ENCODE assay signal across 24 cellular contexts in the genomic region with DNA sequence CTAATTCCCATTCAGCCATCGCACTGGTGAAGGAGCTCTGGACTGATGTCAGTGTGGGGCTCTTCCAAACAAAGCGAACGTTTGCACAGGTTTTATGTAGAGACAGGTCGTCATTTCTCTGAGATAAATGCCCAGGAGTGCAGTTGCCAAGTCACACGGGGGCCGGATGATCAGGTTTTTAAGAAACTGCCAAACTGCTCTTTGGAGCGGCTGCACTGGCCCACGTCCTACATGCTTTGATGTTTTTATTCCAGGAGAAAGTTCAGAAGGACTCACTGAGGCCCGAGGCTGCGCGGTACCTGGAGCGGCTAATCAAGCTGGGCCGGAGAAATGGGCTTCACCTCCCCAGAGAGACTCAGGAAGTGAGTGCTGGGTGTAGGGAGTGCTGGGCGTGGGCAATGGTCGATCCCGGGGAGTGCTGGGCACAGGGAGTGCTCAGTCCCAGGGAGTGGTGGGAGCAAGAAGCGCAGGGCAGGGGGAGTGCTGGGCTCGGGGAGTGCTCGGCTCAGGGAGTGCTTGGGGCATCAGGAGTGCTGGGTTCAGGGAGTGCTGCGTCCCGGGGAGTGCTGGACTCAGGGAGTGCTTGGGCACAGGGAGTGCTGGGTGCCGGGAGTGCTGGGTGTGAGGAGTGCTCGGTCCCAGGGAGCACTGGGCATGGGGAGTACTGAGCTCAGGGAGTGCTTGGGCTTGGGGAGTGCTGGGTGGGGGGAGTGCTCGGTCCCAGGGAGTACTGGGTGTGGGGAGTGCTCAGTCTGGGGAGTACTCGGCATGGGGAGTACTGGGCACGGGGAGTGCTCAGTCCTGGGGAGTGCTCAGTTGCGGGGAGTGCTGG. TPM values are rescaled to one million over a fixed set of nuclear protein-coding genes. Genes with fewer than 3 reads are reported as not detected.
A peak's percentile ranks its signal among the peaks of the same experiment; 100 is the strongest.
DNase-seq lines count a peak whose midpoint lies in the region; ATAC-seq, FAIRE-seq and TF ChIP-seq lines count a peak whose summit lies in the region.
"Had no signal": no experiment of that assay in that cellular context is flagged by ENCODE, and none has a peak within 500 bp of the region (broad histone marks: within the 10 kb centered on the region; RNA-seq: fewer than 3 reads in every experiment).

No MANE protein-coding gene starts in this region.

- no peak overlapping the region for H3K4me2 ChIP-seq in K562 (ENCODE audit: insufficient read depth, low read length)
- H3K4me2 ChIP-seq: neural progenitor cell had no signal

- intact Hi-C loops in K562 (cut with micrococcal nuclease), result no loop called here
- intact Hi-C loops in mucosa of descending colon (cut with DNase I, micrococcal nuclease), result no loop called here

- peaks cover 39% of the 10 kb centered on the region for H3K36me3 ChIP-seq in H7 (replicated peaks; ENCODE audit: control insufficient read depth, insufficient read depth, low read length)
- peaks cover 90% of the 10 kb centered on the region; the same call in 2 of the 3 replicates for H3K36me3 ChIP-seq in K562 (ENCODE audit: control insufficient read depth, insufficient read depth, low read length)
- no peaks in the 10 kb centered on the region for H3K36me3 ChIP-seq in mucosa of descending colon (ENCODE audit: low read depth)
- H3K36me3 ChIP-seq: MG63, neural progenitor cell had no signal

- no peak for TF ChIP-seq POLR2A in K562 (conservative IDR thresholded peaks at IDR 0.05)

- no peak for FAIRE-seq in K562 (lab: Jason Lieb, UNC)
- FAIRE-seq: D721Med, GM19239 had no signal

- H3K27me3 ChIP-seq in H7 (ENCODE audit: control insufficient read depth, insufficient read depth, low read length), result no peaks in the 10 kb centered on the region
- no peaks in the 10 kb centered on the region for H3K27me3 ChIP-seq in K562 (ENCODE audit: control insufficient read depth in 2 of 2, insufficient read depth in 2 of 2, low read length in 2 of 2)
- H3K27me3 ChIP-seq: adrenal gland, brain microvascular endothelial cell, foreskin keratinocyte, MG63, neural progenitor cell had no signal

- no peak overlapping the region for H3K27ac ChIP-seq in K562 (ENCODE audit: extremely low read depth, low read depth, low read length)
- H3K27ac ChIP-seq: adrenal gland, brain microvascular endothelial cell, foreskin keratinocyte, neural progenitor cell, WERI-Rb-1 had no signal

- WGBS in K562 (ENCODE audit: insufficient coverage, low coverage, missing lambda C conversion rate), result 92% methylated on average over 25 of the region's 27 CpGs

- H3K4me1 ChIP-seq in K562 (replicated peaks in 1 of 2; ENCODE audit: control insufficient read depth in 2 of 2, insufficient read depth in 2 of 2, low read length in 2 of 2), result peaks cover 0 to 26% of the 10 kb centered on the region in 2 experiments; a peak in 2 of 5 replicates
- no peaks in the 10 kb centered on the region for H3K4me1 ChIP-seq in mucosa of descending colon (ENCODE audit: low read depth)
- H3K4me1 ChIP-seq: foreskin keratinocyte, neural progenitor cell had no signal

- CTCF ChIA-PET in K562 (lab: Yijun Ruan, JAX; ENCODE audit: low intra/inter-chr PET ratio), result no interaction called here

- DNase-seq in H7 (peak; percentile 54), K562 (ENCODE audit: extremely low read depth in 1 of 4, low spot score in 3 of 4) (no peak), mucosa of descending colon (no peak), hippocampal formation (lab: John Stamatoyannopoulos, UW) (no peak), HCEC 1CT (no peak), NCI-H1417 (lab: John Stamatoyannopoulos, UW) (no peak)
- DNase-seq: activated CD4-positive, alpha-beta T cell treated with anti-CD3 and anti-CD28 coated beads, Interleukin-2, amount 10 ng/mL, durations not matched to agents 7 days and 5 days; activated CD8-positive, alpha-beta memory T cell treated with anti-CD3 and anti-CD28 coated beads, Interleukin-2, amount 10 ng/mL, durations not matched to agents 7 days and 5 days; activated naive CD4-positive, alpha-beta T cell treated with Interleukin-2 at 50 U/mL for 16 hours; activated T-cell treated with anti-CD3 and anti-CD28 coated beads, Interleukin-2, amount 50 U/mL, for 72 hours; adrenal gland; brain microvascular endothelial cell; effector CD4-positive, alpha-beta T cell; foreskin keratinocyte; MG63; NCI-H2081; NCI-H226; NCI-H748 treated with DMSO at 0.1 percent for 48 hours; trophoblast cell; WERI-Rb-1 had no signal

- H3K9me1 ChIP-seq in K562 (ENCODE audit: control insufficient read depth, insufficient read depth, low read length), result peaks cover 3% of the 10 kb centered on the region

- no peak overlapping the region for H2AFZ ChIP-seq in K562 (ENCODE audit: low read depth, low read length)
- H2AFZ ChIP-seq: neural progenitor cell had no signal

- no peak for TF ChIP-seq RAD21 in K562 (CRISPR knock-in tag; conservative IDR thresholded peaks at IDR 0.05 in 1 of 2, IDR thresholded peaks at IDR 0.05 in 1 of 2)

- H4K20me1 ChIP-seq in K562 (replicated peaks; ENCODE audit: control insufficient read depth, insufficient read depth, low read length), result no peaks in the 10 kb centered on the region

- TF ChIP-seq CTCF in K562 (IDR thresholded peaks at IDR 0.05 in 2 of 3, conservative IDR thresholded peaks at IDR 0.05 in 1 of 3; ENCODE audit: insufficient read depth in 2 of 3, low read depth in 1 of 3, low read length in 3 of 3) (no peak), mucosa of descending colon (IDR thresholded peaks at IDR 0.05) (no peak)

- ATAC-seq in K562 (no peak), mucosa of descending colon (peak; percentile 8)
- ATAC-seq: activated CD8-positive, alpha-beta memory T cell treated with anti-CD3 and anti-CD28 coated beads, Interleukin-2, amount 10 ng/mL, durations not matched to agents 7 days and 5 days; activated T-cell treated with anti-CD3 and anti-CD28 coated beads, Interleukin-2, amount 50 U/mL, for 72 hours; foreskin keratinocyte had no signal

- no TSS peak for BruUV-seq in K562 (replicated peaks; lab: Mats Ljungman, UMichigan)

- no peak overlapping the region for H3K4me3 ChIP-seq in H7 (ENCODE audit: insufficient read depth, low read depth, low read length)
- H3K4me3 ChIP-seq in K562, result no peak overlapping the region
- H3K4me3 ChIP-seq in mucosa of descending colon, result no peak overlapping the region
- H3K4me3 ChIP-seq: adrenal gland, lung, MG63, neural progenitor cell had no signal

- no peaks in the 10 kb centered on the region for H3K9me3 ChIP-seq in K562 (replicated peaks; ENCODE audit: control insufficient read depth, insufficient read depth, low read depth, low read length)
- H3K9me3 ChIP-seq in mucosa of descending colon, result no peaks in the 10 kb centered on the region
- H3K9me3 ChIP-seq: adrenal gland, MG63 had no signal

- no peak for TF ChIP-seq EP300 in K562 (IDR thresholded peaks at IDR 0.05; ENCODE audit: low read length)

- H3K79me2 ChIP-seq in K562 (ENCODE audit: control insufficient read depth, insufficient read depth, low read length), result no peaks in the 10 kb centered on the region; the same call in 2 of the 3 replicates

- 0 out of 4 replicates have a peak overlapping the region, but pooled peaks of 1 of the 2 experiments have one; percentile 26 for H3K9ac ChIP-seq in K562 (ENCODE audit: insufficient read depth in 1 of 2, low read depth in 2 of 2, low read length in 2 of 2)
- H3K9ac ChIP-seq: neural progenitor cell had no signal

- POLR2A ChIA-PET in K562 (lab: Yijun Ruan, JAX), result interaction anchor here (0.9 kb wide), 1 partner anchor 45 kb away, joined by 4 read pairs; a partner anchor contains a TSS

- in situ Hi-C loops in K562 (cut with MboI), result no loop called here

RNA-seq across cellular contexts. Expression of a gene that starts 10.7 kb away (rescaled TPM):
- 206 and 287 TPM in 2 replicates for total RNA-seq in H7 (2014; rRNA removed; shearing (Covaris generic))
- 161 and 433 TPM in 2 replicates for total RNA-seq in K562 (2011; cell fraction: chromatin; rRNA removed; ENCODE audit: low replicate concordance)
- total RNA-seq in K562 (2011; cell fraction: nucleolus; rRNA removed), result 163 and 178 TPM in 2 replicates
- total RNA-seq in K562 (2011; cell fraction: nucleoplasm; rRNA removed), result 128 and 148 TPM in 2 replicates
- 255 and 325 TPM in 2 replicates for total RNA-seq in K562 (2014; rRNA removed)
- total RNA-seq in K562 (2014; rRNA removed; fragmentation: Illumina TruSeq; extraction: Trizol), result 43.6 and 58.2 TPM in 2 replicates
- 97.6 and 106 TPM in 2 replicates for total RNA-seq in K562 (2015; rRNA removed; fragmentation: Illumina TruSeq; extraction: Trizol)
- 193 and 203 TPM in 2 replicates for total RNA-seq in K562 (2021)
- 96.1 and 122 TPM in 2 replicates for polyA plus RNA-seq in K562 (2011; rRNA removed)
- 93.4 and 185 TPM in 2 replicates for polyA plus RNA-seq in K562 (2011; cell fraction: cytosol; rRNA removed)
- 299 and 377 TPM in 2 replicates for polyA plus RNA-seq in K562 (2011; cell fraction: nucleus; rRNA removed)
- polyA plus RNA-seq in K562 (2012), result 128 and 152 TPM in 2 replicates
- polyA plus RNA-seq in K562 (2014; fragmentation: Illumina TruSeq; extraction: Trizol), result 77.3 and 106 TPM in 2 replicates
- polyA plus RNA-seq in K562 (2014; fragmentation: Nextera tagmentation; extraction: Ambion mirVana), result 1 to 10 TPM; 1.3 to 2.0 TPM
- 174 and 181 TPM in 2 replicates for polyA plus RNA-seq in K562 (2014; rRNA removed)
- polyA minus RNA-seq in K562 (2011; rRNA and poly(A)+ RNA removed), result 65.6 and 91.6 TPM in 2 replicates
- polyA minus RNA-seq in K562 (2011; cell fraction: cytosol; rRNA and poly(A)+ RNA removed), result 90.0 and 90.6 TPM in 2 replicates
- polyA minus RNA-seq in K562 (2011; cell fraction: nucleus; rRNA and poly(A)+ RNA removed), result 35.1 and 68.2 TPM in 2 replicates
- 10 to 100 TPM; 38.5 to 53.1 (median 46.6) TPM for total RNA-seq in mucosa of descending colon

RNA-seq across cellular contexts. Expression of a gene that starts 13.0 kb away (rescaled TPM):
- total RNA-seq in H7 (2014; rRNA removed; shearing (Covaris generic)), result 97.4 and 103 TPM in 2 replicates
- total RNA-seq in K562 (2011; cell fraction: chromatin; rRNA removed; ENCODE audit: low replicate concordance), result 53.5 and 114 TPM in 2 replicates
- 73.2 and 78.7 TPM in 2 replicates for total RNA-seq in K562 (2011; cell fraction: nucleolus; rRNA removed)
- 57.0 and 59.8 TPM in 2 replicates for total RNA-seq in K562 (2011; cell fraction: nucleoplasm; rRNA removed)
- 73.2 and 106 TPM in 2 replicates for total RNA-seq in K562 (2014; rRNA removed)
- total RNA-seq in K562 (2014; rRNA removed; fragmentation: Illumina TruSeq; extraction: Trizol), result 16.2 and 18.1 TPM in 2 replicates
- total RNA-seq in K562 (2015; rRNA removed; fragmentation: Illumina TruSeq; extraction: Trizol), result 49.9 and 50.8 TPM in 2 replicates
- total RNA-seq in K562 (2021), result 106 and 110 TPM in 2 replicates
- 44.5 and 67.3 TPM in 2 replicates for polyA plus RNA-seq in K562 (2011; rRNA removed)
- 73.0 and 146 TPM in 2 replicates for polyA plus RNA-seq in K562 (2011; cell fraction: cytosol; rRNA removed)
- polyA plus RNA-seq in K562 (2011; cell fraction: nucleus; rRNA removed), result 65.8 and 104 TPM in 2 replicates
- polyA plus RNA-seq in K562 (2012), result 77.3 and 87.1 TPM in 2 replicates
- 72.3 and 101 TPM in 2 replicates for polyA plus RNA-seq in K562 (2014; fragmentation: Illumina TruSeq; extraction: Trizol)
- 1 to 10 TPM; 1.4 to 4.8 TPM for polyA plus RNA-seq in K562 (2014; fragmentation: Nextera tagmentation; extraction: Ambion mirVana)
- polyA plus RNA-seq in K562 (2014; rRNA removed), result 87.3 and 89.9 TPM in 2 replicates
- polyA minus RNA-seq in K562 (2011; rRNA and poly(A)+ RNA removed), result 10.3 and 19.1 TPM in 2 replicates
- polyA minus RNA-seq in K562 (2011; cell fraction: cytosol; rRNA and poly(A)+ RNA removed), result 38.4 and 40.7 TPM in 2 replicates
- polyA minus RNA-seq in K562 (2011; cell fraction: nucleus; rRNA and poly(A)+ RNA removed), result 17.5 and 20.0 TPM in 2 replicates
- 10 to 100 TPM; 37.7 to 52.7 (median 48.9) TPM for total RNA-seq in mucosa of descending colon

RNA-seq across cellular contexts. Expression of a gene that starts 23.6 kb away (rescaled TPM):
- 5.3 and 6.8 TPM in 2 replicates for total RNA-seq in H7 (2014; rRNA removed; shearing (Covaris generic))
- total RNA-seq in K562 (2011; cell fraction: chromatin; rRNA removed; ENCODE audit: low replicate concordance), result 3.7 and 5.4 TPM in 2 replicates
- 2.8 and 2.9 TPM in 2 replicates for total RNA-seq in K562 (2011; cell fraction: nucleolus; rRNA removed)
- 3.2 and 4.7 TPM in 2 replicates for total RNA-seq in K562 (2011; cell fraction: nucleoplasm; rRNA removed)
- total RNA-seq in K562 (2014; rRNA removed) (1.2 and 1.5 TPM in 2 replicates), K562 (2014; rRNA removed; fragmentation: Illumina TruSeq; extraction: Trizol) (1.0 and 1.4 TPM in 2 replicates), K562 (2015; rRNA removed; fragmentation: Illumina TruSeq; extraction: Trizol) (1.1 and 1.3 TPM in 2 replicates), K562 (2021) (1.3 and 1.8 TPM in 2 replicates), mucosa of descending colon (1 to 10 TPM; 3.0 to 4.7 (median 3.9) TPM)
- polyA plus RNA-seq in K562 (2011; rRNA removed) (1.3 and 1.5 TPM in 2 replicates), K562 (2014; fragmentation: Illumina TruSeq; extraction: Trizol) (0.89 and 1.0 TPM in 2 replicates), K562 (2014; fragmentation: Nextera tagmentation; extraction: Ambion mirVana) (under 1 TPM; 0.07 to 0.31 TPM), K562 (2014; rRNA removed) (1.1 and 1.4 TPM in 2 replicates)
- 0.78 and 1.0 TPM in 2 replicates for polyA plus RNA-seq in K562 (2011; cell fraction: cytosol; rRNA removed)
- 1.5 and 2.0 TPM in 2 replicates for polyA plus RNA-seq in K562 (2011; cell fraction: nucleus; rRNA removed)
- 0.64 and 1.4 TPM in 2 replicates for polyA plus RNA-seq in K562 (2012)
- 2.5 and 3.2 TPM in 2 replicates for polyA minus RNA-seq in K562 (2011; rRNA and poly(A)+ RNA removed)
- 0.64 and 1.5 TPM in 2 replicates for polyA minus RNA-seq in K562 (2011; cell fraction: cytosol; rRNA and poly(A)+ RNA removed)
- polyA minus RNA-seq in K562 (2011; cell fraction: nucleus; rRNA and poly(A)+ RNA removed), result 0.81 and 1.3 TPM in 2 replicates

RNA-seq across cellular contexts. Expression of a gene that starts 45.2 kb away (rescaled TPM):
- total RNA-seq in H7 (2014; rRNA removed; shearing (Covaris generic)), result 1.9 and 2.0 TPM in 2 replicates
- 9.7 and 21.8 TPM in 2 replicates for total RNA-seq in K562 (2011; cell fraction: chromatin; rRNA removed; ENCODE audit: low replicate concordance)
- total RNA-seq in K562 (2011; cell fraction: nucleolus; rRNA removed), result 3.2 and 3.6 TPM in 2 replicates
- 4.7 and 5.1 TPM in 2 replicates for total RNA-seq in K562 (2011; cell fraction: nucleoplasm; rRNA removed)
- total RNA-seq in K562 (2014; rRNA removed) (2.0 TPM in 2 replicates), K562 (2014; rRNA removed; fragmentation: Illumina TruSeq; extraction: Trizol) (6.0 and 6.8 TPM in 2 replicates), K562 (2015; rRNA removed; fragmentation: Illumina TruSeq; extraction: Trizol) (3.2 and 3.6 TPM in 2 replicates), K562 (2021) (4.0 and 5.4 TPM in 2 replicates), mucosa of descending colon (1 to 10 TPM; 3.0 to 8.4 (median 4.8) TPM)
- polyA plus RNA-seq in K562 (2011; rRNA removed) (6.7 and 7.5 TPM in 2 replicates), K562 (2014; fragmentation: Illumina TruSeq; extraction: Trizol) (4.6 and 5.4 TPM in 2 replicates), K562 (2014; fragmentation: Nextera tagmentation; extraction: Ambion mirVana) (1 to 10 TPM; 4.4 to 6.1 TPM), K562 (2014; rRNA removed) (3.0 and 3.4 TPM in 2 replicates)
- 1.5 and 3.4 TPM in 2 replicates for polyA plus RNA-seq in K562 (2011; cell fraction: cytosol; rRNA removed)
- 3.6 and 6.2 TPM in 2 replicates for polyA plus RNA-seq in K562 (2011; cell fraction: nucleus; rRNA removed)
- polyA plus RNA-seq in K562 (2012), result 2.5 and 3.1 TPM in 2 replicates
- polyA minus RNA-seq in K562 (2011; rRNA and poly(A)+ RNA removed), result 15.0 and 23.3 TPM in 2 replicates
- polyA minus RNA-seq in K562 (2011; cell fraction: cytosol; rRNA and poly(A)+ RNA removed), result 3.5 and 4.8 TPM in 2 replicates
- polyA minus RNA-seq in K562 (2011; cell fraction: nucleus; rRNA and poly(A)+ RNA removed), result 1.6 and 6.4 TPM in 2 replicates

RNA-seq across cellular contexts. Expression of a gene that starts 56.2 kb away (rescaled TPM):
- 42.5 and 45.8 TPM in 2 replicates for total RNA-seq in H7 (2014; rRNA removed; shearing (Covaris generic))
- 117 and 251 TPM in 2 replicates for total RNA-seq in K562 (2011; cell fraction: chromatin; rRNA removed; ENCODE audit: low replicate concordance)
- 298 and 302 TPM in 2 replicates for total RNA-seq in K562 (2011; cell fraction: nucleolus; rRNA removed)
- total RNA-seq in K562 (2011; cell fraction: nucleoplasm; rRNA removed), result 179 and 217 TPM in 2 replicates
- total RNA-seq in K562 (2014; rRNA removed) (161 and 172 TPM in 2 replicates), K562 (2014; rRNA removed; fragmentation: Illumina TruSeq; extraction: Trizol) (58.6 and 93.5 TPM in 2 replicates), K562 (2015; rRNA removed; fragmentation: Illumina TruSeq; extraction: Trizol) (87.1 and 91.3 TPM in 2 replicates), K562 (2021) (149 and 152 TPM in 2 replicates), mucosa of descending colon (10 to 100 TPM; 15.5 to 20.9 (median 19.2) TPM)
- polyA plus RNA-seq in K562 (2011; rRNA removed) (127 and 145 TPM in 2 replicates), K562 (2014; fragmentation: Illumina TruSeq; extraction: Trizol) (215 and 268 TPM in 2 replicates), K562 (2014; fragmentation: Nextera tagmentation; extraction: Ambion mirVana) (1 to 10 TPM; 2.3 to 3.6 TPM), K562 (2014; rRNA removed) (165 and 173 TPM in 2 replicates)
- 193 and 267 TPM in 2 replicates for polyA plus RNA-seq in K562 (2011; cell fraction: cytosol; rRNA removed)
- 120 and 140 TPM in 2 replicates for polyA plus RNA-seq in K562 (2011; cell fraction: nucleus; rRNA removed)
- 107 and 221 TPM in 2 replicates for polyA plus RNA-seq in K562 (2012)
- 62.5 and 83.9 TPM in 2 replicates for polyA minus RNA-seq in K562 (2011; rRNA and poly(A)+ RNA removed)
- 76.8 and 77.8 TPM in 2 replicates for polyA minus RNA-seq in K562 (2011; cell fraction: cytosol; rRNA and poly(A)+ RNA removed)
- 36.1 and 44.7 TPM in 2 replicates for polyA minus RNA-seq in K562 (2011; cell fraction: nucleus; rRNA and poly(A)+ RNA removed)
